Comparison of ENCODE assay signal across 27 cellular contexts in the genomic region with DNA sequence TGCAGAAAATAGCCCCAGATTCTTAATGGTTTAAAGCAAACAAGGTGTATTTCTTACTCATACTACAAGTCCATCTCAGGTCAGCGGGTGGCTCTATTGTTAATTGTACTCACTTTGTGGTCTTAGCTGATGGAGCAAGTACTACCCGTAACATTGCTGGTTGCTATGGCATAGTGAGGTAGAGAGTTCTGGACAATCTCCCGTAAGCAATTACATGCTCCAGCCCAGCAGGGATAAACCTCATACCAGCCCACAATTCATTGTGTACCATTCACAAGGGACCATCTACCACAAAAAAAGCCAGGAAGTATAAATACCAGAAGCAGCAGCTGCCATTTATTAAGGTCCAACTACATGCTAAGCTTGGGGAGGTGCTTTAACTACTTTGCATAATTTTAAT.
DNase-seq lines count a peak whose midpoint lies in the region; FAIRE-seq and TF ChIP-seq lines count a peak whose summit lies in the region.
"Had no signal": no experiment of that assay in that cellular context is flagged by ENCODE, and none has a peak within 500 bp of the region (broad histone marks: within the 10 kb centered on the region; RNA-seq: fewer than 3 reads in every experiment).

No MANE protein-coding gene starts in this region.

- no peak overlapping the region for H3K4me3 Mint-ChIP-seq in astrocyte (ENCODE audit: unreplicated experiment)
- H3K4me3 Mint-ChIP-seq: activated naive CD8-positive, alpha-beta T cell; CD4-positive, CD25-positive, alpha-beta regulatory T cell; IgD-negative memory B cell; immature natural killer cell; stimulated activated memory B cell treated with anti-CD40 and anti-IgM and Interleukin-4, amounts not matched to agents 10 μg/mL and 1 μg/mL and 100 μg/mL, for 72 hours had no signal

- H3K27me3 Mint-ChIP-seq in astrocyte (ENCODE audit: low read depth, unreplicated experiment) = no peaks in the 10 kb centered on the region
- H3K27me3 Mint-ChIP-seq: activated naive CD8-positive, alpha-beta T cell; CD4-positive, CD25-positive, alpha-beta regulatory T cell; IgD-negative memory B cell; stimulated activated memory B cell treated with anti-CD40 and anti-IgM and Interleukin-4, amounts not matched to agents 10 μg/mL and 1 μg/mL and 100 μg/mL, for 72 hours had no signal

- DNase-seq in NCI-H1417 (lab: John Stamatoyannopoulos, UW) (peak; percentile 29 to 74 (median 63)), NCI-H1417 treated with DMSO at 0.1 percent for 48 hours (lab: John Stamatoyannopoulos, UW) (no peak), NCI-H1092 treated with DMSO at 0.1 percent for 48 hours (lab: John Stamatoyannopoulos, UW) (peak; percentile 38), astrocyte (ENCODE audit: low read depth) (peak; percentile 41), renal cortical epithelial cell (ENCODE audit: low read depth) (peak; percentile 61), MG63 (no peak), NCI-H82 treated with DMSO at 0.1 percent for 48 hours (lab: John Stamatoyannopoulos, UW; ENCODE audit: unreplicated experiment) (no peak), NK-92 (lab: John Stamatoyannopoulos, UW; ENCODE audit: unreplicated experiment) (no peak)
- DNase-seq: 8988T; activated CD4-positive, alpha-beta T cell treated with anti-CD3 and anti-CD28 coated beads for 4 hours; activated effector memory CD4-positive, alpha-beta T cell treated with Interleukin-2 at 50 U/mL for 16 hours; CD4-positive, CD25-positive, alpha-beta regulatory T cell; GOT3; hippocampal formation; immature natural killer cell; mesendoderm; NCI-H1436 treated with DMSO at 0.1 percent for 48 hours; SHP77; stimulated activated CD4-positive, alpha-beta T cell treated with anti-CD3 and anti-CD28 coated beads, Interleukin-12 subunit alpha, Interleukin-12 subunit beta, amount 100 ng/mL, for 4 hours; stimulated activated CD4-positive, alpha-beta T cell treated with anti-CD3 and anti-CD28 coated beads, Interleukin-4, amount 100 ng/mL, for 1 hour had no signal

- no peak overlapping the region for H3K9ac ChIP-seq in astrocyte (ENCODE audit: low read length)

- H3K4me1 Mint-ChIP-seq in astrocyte (ENCODE audit: low read depth, unreplicated experiment) = peaks cover 6% of the 10 kb centered on the region
- H3K4me1 Mint-ChIP-seq: CD4-positive, CD25-positive, alpha-beta regulatory T cell; IgD-negative memory B cell; immature natural killer cell; stimulated activated memory B cell treated with anti-CD40 and anti-IgM and Interleukin-4, amounts not matched to agents 10 μg/mL and 1 μg/mL and 100 μg/mL, for 72 hours had no signal

- FAIRE-seq in astrocyte (lab: Jason Lieb, UNC) = no peak

- no peak overlapping the region for H3K27ac ChIP-seq in astrocyte (ENCODE audit: low read depth, low read length)
- H3K27ac ChIP-seq: ascending aorta, gastroesophageal sphincter, suprapubic skin, VCaP had no signal

- H3K27me3 ChIP-seq in astrocyte (ENCODE audit: insufficient read depth, low read length) = no peaks in the 10 kb centered on the region
- no peaks in the 10 kb centered on the region for H3K27me3 ChIP-seq in MG63
- H3K27me3 ChIP-seq: ascending aorta, gastroesophageal sphincter, suprapubic skin had no signal

- H3K9me3 Mint-ChIP-seq in astrocyte (ENCODE audit: unreplicated experiment) = no peaks in the 10 kb centered on the region
- H3K9me3 Mint-ChIP-seq: IgD-negative memory B cell; stimulated activated memory B cell treated with anti-CD40 and anti-IgM and Interleukin-4, amounts not matched to agents 10 μg/mL and 1 μg/mL and 100 μg/mL, for 72 hours had no signal

- H3K4me3 ChIP-seq in astrocyte (ENCODE audit: insufficient read depth, low read depth, low read length) (no peak overlapping the region), MG63 (no peak overlapping the region)
- H3K4me3 ChIP-seq: ascending aorta, gastroesophageal sphincter, suprapubic skin had no signal

- H3K36me3 ChIP-seq in astrocyte (ENCODE audit: insufficient read depth, low read length) (no peaks in the 10 kb centered on the region), MG63 (no peaks in the 10 kb centered on the region)
- H3K36me3 ChIP-seq: ascending aorta, gastroesophageal sphincter, suprapubic skin had no signal

- no peaks in the 10 kb centered on the region for H3K36me3 Mint-ChIP-seq in astrocyte (ENCODE audit: low read depth, unreplicated experiment)
- H3K36me3 Mint-ChIP-seq: activated naive CD8-positive, alpha-beta T cell; CD4-positive, CD25-positive, alpha-beta regulatory T cell; IgD-negative memory B cell; immature natural killer cell; stimulated activated memory B cell treated with anti-CD40 and anti-IgM and Interleukin-4, amounts not matched to agents 10 μg/mL and 1 μg/mL and 100 μg/mL, for 72 hours had no signal

- no peak overlapping the region for H3K27ac Mint-ChIP-seq in astrocyte (ENCODE audit: unreplicated experiment)
- H3K27ac Mint-ChIP-seq: activated naive CD8-positive, alpha-beta T cell; CD4-positive, CD25-positive, alpha-beta regulatory T cell; IgD-negative memory B cell; immature natural killer cell; stimulated activated memory B cell treated with anti-CD40 and anti-IgM and Interleukin-4, amounts not matched to agents 10 μg/mL and 1 μg/mL and 100 μg/mL, for 72 hours had no signal

- no peaks in the 10 kb centered on the region for H3K4me1 ChIP-seq in astrocyte (ENCODE audit: insufficient read depth, low read length)
- H3K4me1 ChIP-seq: ascending aorta, suprapubic skin had no signal

- no peaks in the 10 kb centered on the region for H4K20me1 ChIP-seq in astrocyte (ENCODE audit: insufficient read depth, low read length)

- TF ChIP-seq CTCF in astrocyte (IDR thresholded peaks at IDR 0.05; ENCODE audit: insufficient read depth, low read depth, low read length) = no peak

- no peak overlapping the region for H3K4me2 ChIP-seq in astrocyte (ENCODE audit: low read length)

- no peaks in the 10 kb centered on the region for H3K79me2 ChIP-seq in astrocyte (ENCODE audit: insufficient read depth, low read length)

- H3K9me3 ChIP-seq in astrocyte (ENCODE audit: insufficient read depth, low read depth, low read length) = no peaks in the 10 kb centered on the region
- H3K9me3 ChIP-seq in MG63 = no peaks in the 10 kb centered on the region
- H3K9me3 ChIP-seq: ascending aorta, gastroesophageal sphincter, suprapubic skin had no signal

- no peak overlapping the region for H2AFZ ChIP-seq in astrocyte (ENCODE audit: low read depth, low read length)

Comparison
In these comparisons a context has a peak if more than half of its experiments do, and no peak if none do; other contexts are left out.
1. DNase-seq: peak in NCI-H1417 (3 of 3), NCI-H1092 treated with DMSO at 0.1 percent for 48 hours (single experiment), astrocyte (single experiment) and renal cortical epithelial cell (single experiment); none in NCI-H1417 treated with DMSO at 0.1 percent for 48 hours (single experiment), MG63 (single experiment), NCI-H82 treated with DMSO at 0.1 percent for 48 hours (single experiment) and NK-92 (single experiment).